ENCODE assay signal across 8 cellular contexts in genomic region chr3:122055215-122055614, GRCh38. TPM values are rescaled to one million over a fixed set of nuclear protein-coding genes. Genes with fewer than 3 reads are reported as not detected.
DNase-seq lines count a peak whose midpoint lies in the region; ATAC-seq and TF ChIP-seq lines count a peak whose summit lies in the region.

TSS of gene CD86 (plus strand) at chr3:122055362. CDS start at chr3:122055490, 128 bp downstream.

- no peak for DNase-seq in Right ventricle myocardium superior
- no peak for DNase-seq in Right ventricle myocardium inferior (ENCODE audit: missing footprints)
- DNase-seq in adrenal gland, result peak in 6 of 7 donors; percentile 44 to 61 (median 55)
- no peak for DNase-seq in tibial artery
- DNase-seq in NCI-H2081 treated with DMSO at 0.1 percent for 48 hours (lab: John Stamatoyannopoulos, UW), result no peak
- DNase-seq in chondrocyte (ENCODE audit: low spot score), result no peak
- DNase-seq in SJCRH30, result no peak

- intact Hi-C loops in Right ventricle myocardium superior (cut with DNase I) (no loop called here), Right ventricle myocardium inferior (cut with DNase I) (no loop called here), adrenal gland (cut with DNase I) (no loop called here), tibial artery (cut with DNase I; ENCODE audit: low total_unique reads) (no loop called here)

- H3K36me3 ChIP-seq in adrenal gland (replicated peaks in 1 of 2), result no peaks in the 10 kb centered on the region
- no peaks in the 10 kb centered on the region for H3K36me3 ChIP-seq in tibial artery
- H3K36me3 ChIP-seq in SJCRH30, result no peaks in the 10 kb centered on the region

- 13 to 18% (median 16%) methylated on average over 3 of the region's 3 CpGs for WGBS in adrenal gland, 4 donors

- H3K36me3 Mint-ChIP-seq in chondrocyte (ENCODE audit: low read depth), result no peaks in the 10 kb centered on the region

- ATAC-seq in Right ventricle myocardium superior (ENCODE audit: poor library complexity), result peak; percentile 41
- no peak for ATAC-seq in Right ventricle myocardium inferior
- ATAC-seq in HG03175 (IDR thresholded peaks at IDR 0.05; ENCODE audit: unreplicated experiment), result peak; percentile 92

- no peaks in the 10 kb centered on the region for H3K9me3 ChIP-seq in adrenal gland (replicated peaks in 1 of 3)
- H3K9me3 ChIP-seq in tibial artery, result no peaks in the 10 kb centered on the region
- H3K9me3 ChIP-seq in SJCRH30 (replicated peaks), result no peaks in the 10 kb centered on the region

- no peaks in the 10 kb centered on the region for H3K4me1 Mint-ChIP-seq in chondrocyte (ENCODE audit: low read depth)

- H3K9me3 Mint-ChIP-seq in chondrocyte (ENCODE audit: low read depth), result no peaks in the 10 kb centered on the region

- no peak within 1 kb of the TSS for H3K4me3 Mint-ChIP-seq in chondrocyte (ENCODE audit: unreplicated experiment)

- TF ChIP-seq POLR2A in adrenal gland (IDR thresholded peaks at IDR 0.05), result peak; percentile 41 to 67

- H3K27ac Mint-ChIP-seq in chondrocyte (ENCODE audit: unreplicated experiment), result no peak within 1 kb of the TSS

- H3K27me3 ChIP-seq in adrenal gland, result no peaks in the 10 kb centered on the region
- no peaks in the 10 kb centered on the region for H3K27me3 ChIP-seq in tibial artery
- no peaks in the 10 kb centered on the region for H3K27me3 ChIP-seq in SJCRH30

- TF ChIP-seq CTCF in adrenal gland (IDR thresholded peaks at IDR 0.05) (no peak), tibial artery (IDR thresholded peaks at IDR 0.05) (no peak), chondrocyte (IDR thresholded peaks at IDR 0.05) (no peak)

- H3K4me3 ChIP-seq in adrenal gland (peak within 1 kb of the TSS in 2 of 4 donors; percentile 6 to 11), tibial artery (peak within 1 kb of the TSS; percentile 13 to 25), SJCRH30 (no peak within 1 kb of the TSS)

- peaks cover 5% of the 10 kb centered on the region for H3K27me3 Mint-ChIP-seq in chondrocyte (ENCODE audit: low read depth)

- H3K4me1 ChIP-seq in adrenal gland (replicated peaks in 1 of 2) (no peaks in the 10 kb centered on the region), tibial artery (no peaks in the 10 kb centered on the region), SJCRH30 (no peaks in the 10 kb centered on the region)

- peak within 1 kb of the TSS in 3 of 5 donors; percentile 0 to 52 (median 33) for H3K27ac ChIP-seq in adrenal gland
- no peak within 1 kb of the TSS for H3K27ac ChIP-seq in tibial artery
- H3K27ac ChIP-seq in SJCRH30, result no peak within 1 kb of the TSS

RNA-seq across cellular contexts. Expression of gene CD86, which starts in this region (rescaled TPM):
- total RNA-seq in Right ventricle myocardium superior (3.7 TPM), Right ventricle myocardium inferior (4.2 TPM), adrenal gland (10 to 100 TPM in 5 of 8 donors, 1 to 10 TPM in 3; 3.7 to 23.3 (median 12.9) TPM), chondrocyte (not detected in 3 replicates)
- 1 to 10 TPM; 4.5 to 5.3 (median 5.1) TPM for polyA plus RNA-seq in adrenal gland
- total RNA-seq in SJCRH30 (2014; rRNA removed; shearing (Covaris generic)), result not detected in 2 replicates

Comparison
In these comparisons a context has a peak if more than half of its experiments do, and no peak if none do; other contexts are left out.
1. DNase-seq: peak in adrenal gland (6 of 7); none in Right ventricle myocardium superior (single experiment), Right ventricle myocardium inferior (single experiment), tibial artery (0 of 2), NCI-H2081 treated with DMSO at 0.1 percent for 48 hours (single experiment), chondrocyte (single experiment) and SJCRH30 (0 of 2).
2. H3K27ac ChIP-seq: peak in adrenal gland (3 of 5); none in tibial artery (0 of 2) and SJCRH30 (single experiment).